In the genomic region with DNA sequence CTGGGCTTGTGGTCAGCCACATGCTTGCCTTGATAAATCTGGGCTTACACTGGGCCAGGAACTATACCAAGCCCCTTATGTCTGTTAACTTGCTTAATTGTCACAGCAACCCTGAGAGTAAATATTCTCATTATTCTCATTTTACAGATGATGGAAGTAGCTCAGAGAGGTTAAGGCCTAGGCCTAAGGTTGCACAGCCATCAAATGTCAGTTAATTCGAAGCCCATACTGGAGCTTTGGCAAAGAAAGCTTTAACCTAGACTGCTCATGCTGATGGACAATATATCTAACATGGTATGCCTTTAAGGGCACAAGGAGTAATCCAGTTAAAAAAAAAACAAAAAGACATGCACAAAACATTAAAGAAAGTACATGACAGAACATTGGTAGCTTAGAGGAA, we compare ENCODE assay signal across 29 cellular contexts.
"Had no signal": no experiment of that assay in that cellular context is flagged by ENCODE, and none has a peak within 500 bp of the region (broad histone marks: within the 10 kb centered on the region; RNA-seq: fewer than 3 reads in every experiment).

No MANE protein-coding gene starts in this region.

- H3K9me3 ChIP-seq: neutrophil, ovary, prostate gland, stomach, testis, thyroid gland, upper lobe of right lung had no signal

- FAIRE-seq: urothelium cell line had no signal

- H3K4me1 ChIP-seq: neural progenitor cell, prostate gland, thyroid gland had no signal

- H3K4me2 ChIP-seq: hepatocyte, neural progenitor cell had no signal

- H2AFZ ChIP-seq: hepatocyte, neural progenitor cell had no signal

- H3K79me2 ChIP-seq: hepatocyte had no signal

- H3K27me3 ChIP-seq: hepatocyte, neural progenitor cell, neutrophil, ovary, stomach, testis, thyroid gland, upper lobe of right lung had no signal

- H3K36me3 ChIP-seq: neural progenitor cell, neutrophil, ovary, prostate gland, stomach, thyroid gland, upper lobe of right lung had no signal

- H3K9ac ChIP-seq: neural progenitor cell had no signal

- ATAC-seq: left lobe of liver; natural killer cell; sciatic nerve; stimulated activated naive B cell treated with anti-CD40 and anti-IgM and Interleukin-4, amounts not matched to agents 10 μg/mL and 1 μg/mL and 100 μg/mL, for 72 hours; stimulated activated naive CD8-positive, alpha-beta T cell treated with anti-CD3 and anti-CD28 coated beads, Interleukin-15, Interleukin-2, amounts not matched to agents 100 U/mL and 50 U/mL, for 24 hours; upper lobe of right lung had no signal

- H3K4me3 ChIP-seq: hepatocyte, lung, neural progenitor cell, ovary, prostate gland, skin epidermis, stomach, testis, thyroid gland, upper lobe of right lung had no signal

- DNase-seq: head of caudate nucleus; islet precursor cell; mesendoderm; naive B cell; natural killer cell; nephron progenitor cell; occipital lobe; ovary; retina; stimulated activated CD4-positive, alpha-beta T cell treated with anti-CD3 and anti-CD28 coated beads, Interleukin-12 subunit alpha, Interleukin-12 subunit beta, amount 100 ng/mL, for 4 hours; stimulated activated CD4-positive, alpha-beta T cell treated with anti-CD3 and anti-CD28 coated beads, Interleukin-15, amount 100 ng/mL, for 24 hours; stimulated activated CD4-positive, alpha-beta T cell treated with anti-CD3 and anti-CD28 coated beads, Interleukin-2, amount 100 ng/mL, for 24 hours; stimulated activated CD4-positive, alpha-beta T cell treated with anti-CD3 and anti-CD28 coated beads, Interleukin-4, amount 100 ng/mL, for 1 hour; stimulated activated naive B cell treated with anti-CD40 and anti-IgM and Interleukin-4, amounts not matched to agents 10 μg/mL and 1 μg/mL and 100 μg/mL, for 72 hours; stimulated activated naive CD8-positive, alpha-beta T cell treated with anti-CD3 and anti-CD28 coated beads, Interleukin-15, Interleukin-2, amounts not matched to agents 100 U/mL and 50 U/mL, for 24 hours; stomach; testis; thyroid gland; trophoblast cell; upper lobe of right lung had no signal

- H3K27ac ChIP-seq: hepatocyte, neural progenitor cell, neutrophil, ovary, prostate gland, stomach, testis, thyroid gland, upper lobe of right lung had no signal
